35 cellular contexts compared by ENCODE assay signal in the genomic region with DNA sequence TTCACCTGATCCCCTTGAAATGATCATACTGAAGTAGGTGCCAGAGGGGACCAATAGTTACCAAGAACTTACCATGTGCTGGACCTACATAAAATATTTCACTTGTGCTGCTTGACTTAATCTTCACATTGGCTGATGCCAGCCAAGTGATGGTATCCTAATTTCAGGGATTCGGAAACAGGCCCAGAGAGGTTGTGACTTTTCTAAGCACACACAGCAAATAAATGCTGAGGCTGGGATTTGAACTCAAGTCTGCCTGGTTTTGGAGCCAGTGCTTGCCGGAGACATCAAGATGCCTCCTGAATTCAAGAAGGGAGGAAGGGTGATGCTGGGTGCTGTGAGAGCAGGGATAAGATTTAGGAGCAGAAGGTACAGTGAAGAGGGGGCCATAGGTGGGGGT.
A peak's percentile ranks its signal among the peaks of the same experiment; 100 is the strongest.
DNase-seq lines count a peak whose midpoint lies in the region; ATAC-seq, FAIRE-seq and TF ChIP-seq lines count a peak whose summit lies in the region.
"Had no signal": no experiment of that assay in that cellular context is flagged by ENCODE, and none has a peak within 500 bp of the region (broad histone marks: within the 10 kb centered on the region; RNA-seq: fewer than 3 reads in every experiment).

No MANE protein-coding gene starts in this region.

- peak overlapping the region; percentile 54 for H3K18ac ChIP-seq in neuronal stem cell (ENCODE audit: low read length)

- peak overlapping the region; percentile 34 for H2BK12ac ChIP-seq in neuronal stem cell (ENCODE audit: low read length)

- intact Hi-C loops in K562 (cut with micrococcal nuclease) = loop anchor here (5.0 to 10.0 kb wide), 4 partner anchors 150 to 287 kb away; no protein-coding TSS in a partner anchor

- H3K36me3 Mint-ChIP-seq in activated naive CD8-positive, alpha-beta T cell treated with anti-CD3 and anti-CD28 coated beads, Interleukin-2, amount 50 U/mL, for 24 hours (ENCODE audit: low read depth) = no peaks in the 10 kb centered on the region
- H3K36me3 Mint-ChIP-seq: CD14-positive monocyte; CD4-positive, alpha-beta memory T cell; CD4-positive, CD25-positive, alpha-beta regulatory T cell; CD8-positive, alpha-beta memory T cell; CD8-positive, alpha-beta T cell had no signal

- TF ChIP-seq POLR2A in K562 (conservative IDR thresholded peaks at IDR 0.05) = no peak

- no peaks in the 10 kb centered on the region for H4K20me1 ChIP-seq in K562 (replicated peaks; ENCODE audit: control insufficient read depth, insufficient read depth, low read length)
- H4K20me1 ChIP-seq: BLaER1 had no signal

- H2BK5ac ChIP-seq in neuronal stem cell (ENCODE audit: low read length) = no peak overlapping the region

- H3K4me1 ChIP-seq in HEK293 (ENCODE audit: control insufficient read depth, insufficient read depth, low read length) = no peaks in the 10 kb centered on the region
- peaks cover 23 to 34% of the 10 kb centered on the region in 2 experiments for H3K4me1 ChIP-seq in K562 (replicated peaks in 1 of 2; ENCODE audit: control insufficient read depth in 2 of 2, insufficient read depth in 2 of 2, low read length in 2 of 2)
- peaks cover 0 to 5% of the 10 kb centered on the region in 2 donors for H3K4me1 ChIP-seq in neuronal stem cell (ENCODE audit: control insufficient read depth in 2 of 2, insufficient read depth in 1 of 2, low read depth in 1 of 2, low read length in 2 of 2)
- H3K4me1 ChIP-seq: A549; BE2C; BLaER1; BLaER1 treated with 17β-estradiol and CSF1 and Interleukin-3, amounts not matched to agents 10 nM and 100 nM had no signal

- FAIRE-seq in K562 (lab: Jason Lieb, UNC) = no peak
- FAIRE-seq: A204.1, A549, D721Med had no signal

- H3K9me3 ChIP-seq in HEK293 (ENCODE audit: control insufficient read depth, insufficient read depth, low read depth, low read length) (no peaks in the 10 kb centered on the region), K562 (replicated peaks; ENCODE audit: control insufficient read depth, insufficient read depth, low read depth, low read length) (no peaks in the 10 kb centered on the region), neuronal stem cell (replicated peaks in 1 of 2; ENCODE audit: control insufficient read depth in 2 of 2, insufficient read depth in 1 of 2, low read depth in 1 of 2, low read length in 2 of 2) (no peaks in the 10 kb centered on the region)
- H3K9me3 ChIP-seq: A549; BE2C; BLaER1; BLaER1 treated with 17β-estradiol and CSF1 and Interleukin-3, amounts not matched to agents 10 nM and 100 nM; Caco-2 had no signal

- H3K4me3 Mint-ChIP-seq in activated naive CD8-positive, alpha-beta T cell treated with anti-CD3 and anti-CD28 coated beads, Interleukin-2, amount 50 U/mL, for 24 hours = no peak overlapping the region
- H3K4me3 Mint-ChIP-seq: B cell; CD14-positive monocyte; CD4-positive, alpha-beta memory T cell; CD4-positive, alpha-beta T cell; CD4-positive, CD25-positive, alpha-beta regulatory T cell; CD8-positive, alpha-beta memory T cell; CD8-positive, alpha-beta T cell had no signal

- peak overlapping the region; percentile 66 for H2AK5ac ChIP-seq in neuronal stem cell (ENCODE audit: low read depth, low read length)

- POLR2A ChIA-PET in HEK293 (lab: Yijun Ruan, JAX) = no interaction called here
- POLR2A ChIA-PET in K562 (lab: Yijun Ruan, JAX) = interaction anchor here (0.7 kb wide), 1 partner anchor 162 kb away, joined by 3 read pairs; no protein-coding TSS in a partner anchor

- BruUV-seq in K562 (replicated peaks; lab: Mats Ljungman, UMichigan) = no TSS peak

- H3K9ac ChIP-seq in K562 (ENCODE audit: insufficient read depth in 1 of 2, low read depth in 2 of 2, low read length in 2 of 2) = no peak overlapping the region
- no peak overlapping the region for H3K9ac ChIP-seq in neuronal stem cell (ENCODE audit: low read depth, low read length, poor library complexity)
- H3K9ac ChIP-seq: BLaER1; BLaER1 treated with 17β-estradiol and CSF1 and Interleukin-3, amounts not matched to agents 10 nM and 100 nM had no signal

- TF ChIP-seq CTCF in HEK293 (tag by site-specific recombination; IDR thresholded peaks at IDR 0.05) (no peak), K562 (IDR thresholded peaks at IDR 0.05 in 2 of 3, conservative IDR thresholded peaks at IDR 0.05 in 1 of 3; ENCODE audit: insufficient read depth in 2 of 3, low read depth in 1 of 3, low read length in 3 of 3) (no peak)

- H3K36me3 ChIP-seq in HEK293 (ENCODE audit: control insufficient read depth in 2 of 2, insufficient read depth in 1 of 2, low read length in 2 of 2) (no peaks in the 10 kb centered on the region), K562 (ENCODE audit: control insufficient read depth, insufficient read depth, low read length) (no peaks in the 10 kb centered on the region), neuronal stem cell (replicated peaks in 1 of 2; ENCODE audit: control insufficient read depth in 2 of 2, insufficient read depth in 2 of 2, low read length in 2 of 2) (no peaks in the 10 kb centered on the region)
- H3K36me3 ChIP-seq: BE2C; BLaER1; BLaER1 treated with 17β-estradiol and CSF1 and Interleukin-3, amounts not matched to agents 10 nM and 100 nM had no signal

- CTCF ChIA-PET in HEK293 (lab: Yijun Ruan, JAX) = no interaction called here
- CTCF ChIA-PET in K562 (lab: Yijun Ruan, JAX; ENCODE audit: low intra/inter-chr PET ratio) = no interaction called here

- TF ChIP-seq EP300 in K562 (IDR thresholded peaks at IDR 0.05; ENCODE audit: low read length) = no peak

- H2BK15ac ChIP-seq in neuronal stem cell (ENCODE audit: low read length) = no peak overlapping the region

- H2AFZ ChIP-seq in K562 (ENCODE audit: low read depth, low read length) (no peak overlapping the region), neuronal stem cell (ENCODE audit: low read length) (no peak overlapping the region)

- H4K91ac ChIP-seq in neuronal stem cell (ENCODE audit: low read depth, low read length, poor library complexity) = no peak overlapping the region

- no peaks in the 10 kb centered on the region for H3K79me1 ChIP-seq in neuronal stem cell (ENCODE audit: low read depth, low read length)

- H3K14ac ChIP-seq in neuronal stem cell (ENCODE audit: low read length) = no peak overlapping the region

- H3K27me3 ChIP-seq in K562 (ENCODE audit: control insufficient read depth in 2 of 2, insufficient read depth in 2 of 2, low read length in 2 of 2) (no peaks in the 10 kb centered on the region), neuronal stem cell (ENCODE audit: control insufficient read depth in 3 of 3, insufficient read depth in 3 of 3, low read depth in 1 of 3, low read length in 3 of 3) (peaks cover 0 to 68% (median 4%) of the 10 kb centered on the region in 3 experiments)

- no peak for DNase-seq in K562 (ENCODE audit: extremely low read depth in 1 of 4, low spot score in 3 of 4)
- DNase-seq in neuronal stem cell (ENCODE audit: low spot score) = no peak
- no peak for DNase-seq in activated naive CD8-positive, alpha-beta T cell treated with anti-CD3 and anti-CD28 coated beads, Interleukin-2, amount 50 U/mL, for 24 hours
- no peak for DNase-seq in nucleus accumbens (lab: John Stamatoyannopoulos, UW)
- DNase-seq: 8988T; ACHN; AML-193; BE2C; C1 segment of cervical spinal cord; Caco-2; Calu3; CD4-positive, alpha-beta memory T cell; CD4-positive, alpha-beta T cell; CD4-positive, CD25-positive, alpha-beta regulatory T cell; CD8-positive, alpha-beta memory T cell; CD8-positive, alpha-beta T cell; COR-L47; DMS 273 treated with DMSO at 0.1 percent for 48 hours; DMS153; DMS53; DMS79; DMS79 treated with DMSO at 0.1 percent for 48 hours; DND-41; EL had no signal

- H3K4ac ChIP-seq in neuronal stem cell (ENCODE audit: low read length) = no peak overlapping the region

- H3K27ac ChIP-seq in HEK293 (ENCODE audit: extremely low read depth, low read depth, low read length) = no peak overlapping the region
- H3K27ac ChIP-seq in K562 (ENCODE audit: extremely low read depth, low read depth, low read length) = no peak overlapping the region
- H3K27ac ChIP-seq in neuronal stem cell (replicated peaks; ENCODE audit: low read length) = no peak overlapping the region
- H3K27ac ChIP-seq: 22Rv1; A549; BLaER1; BLaER1 treated with 17β-estradiol and CSF1 and Interleukin-3, amounts not matched to agents 10 nM and 100 nM; C4-2B had no signal

- H3K79me2 ChIP-seq in K562 (ENCODE audit: control insufficient read depth, insufficient read depth, low read length) = no peaks in the 10 kb centered on the region

- TF ChIP-seq RAD21 in K562 (CRISPR knock-in tag; conservative IDR thresholded peaks at IDR 0.05 in 1 of 2, IDR thresholded peaks at IDR 0.05 in 1 of 2) = no peak

- no peak overlapping the region for H3K4me2 ChIP-seq in K562 (ENCODE audit: insufficient read depth, low read length)
- H3K4me2 ChIP-seq in neuronal stem cell (ENCODE audit: insufficient read depth, low read length, poor library complexity, severe bottlenecking) = no peak overlapping the region
- H3K4me2 ChIP-seq: A549; BLaER1; BLaER1 treated with 17β-estradiol and CSF1 and Interleukin-3, amounts not matched to agents 10 nM and 100 nM had no signal

- no peak overlapping the region for H3K27ac Mint-ChIP-seq in activated naive CD8-positive, alpha-beta T cell treated with anti-CD3 and anti-CD28 coated beads, Interleukin-2, amount 50 U/mL, for 24 hours
- H3K27ac Mint-ChIP-seq: B cell; CD14-positive monocyte; CD4-positive, alpha-beta memory T cell; CD4-positive, alpha-beta T cell; CD4-positive, CD25-positive, alpha-beta regulatory T cell; CD8-positive, alpha-beta memory T cell; CD8-positive, alpha-beta T cell had no signal

- no peaks in the 10 kb centered on the region for H3K9me1 ChIP-seq in K562 (ENCODE audit: control insufficient read depth, insufficient read depth, low read length)

- H3K27me3 Mint-ChIP-seq in activated naive CD8-positive, alpha-beta T cell treated with anti-CD3 and anti-CD28 coated beads, Interleukin-2, amount 50 U/mL, for 24 hours = peaks cover 48% of the 10 kb centered on the region

- no peak overlapping the region for H3K4me3 ChIP-seq in HEK293 (ENCODE audit: low read depth, low read length)
- no peak overlapping the region for H3K4me3 ChIP-seq in K562
- H3K4me3 ChIP-seq in neuronal stem cell (ENCODE audit: low read length in 2 of 2) = no peak overlapping the region
- H3K4me3 ChIP-seq: A549; BLaER1; BLaER1 treated with 17β-estradiol and CSF1 and Interleukin-3, amounts not matched to agents 10 nM and 100 nM had no signal

- WGBS in K562 (ENCODE audit: insufficient coverage, low coverage, missing lambda C conversion rate) = 42% methylated on average over 2 of the region's 2 CpGs
- WGBS in neuronal stem cell (ENCODE audit: extremely low coverage in 2 of 2, insufficient read length in 2 of 2, insufficient replicate concordance in 1 of 2), 2 donors = no CpG with 5 or more reads among the region's 2 CpGs

- ATAC-seq in K562 (no peak), GM21526 (IDR thresholded peaks at IDR 0.05; ENCODE audit: low FRiP score, unreplicated experiment) (no peak)
- no peak for ATAC-seq in activated naive CD8-positive, alpha-beta T cell treated with anti-CD3 and anti-CD28 coated beads, Interleukin-2, amount 50 U/mL, for 24 hours
- ATAC-seq: A549; CD8-positive, alpha-beta T cell had no signal

- in situ Hi-C loops in K562 (cut with MboI) = loop anchor here (10.0 kb wide), 1 partner anchor 450 kb away; no protein-coding TSS in a partner anchor

- no peak overlapping the region for H4K8ac ChIP-seq in neuronal stem cell (ENCODE audit: low read depth, low read length)

- no peak overlapping the region for H3K23ac ChIP-seq in neuronal stem cell (ENCODE audit: low read depth, low read length, poor library complexity)

- no peak overlapping the region for H2BK120ac ChIP-seq in neuronal stem cell (ENCODE audit: low read depth, low read length)

- H3K9me3 Mint-ChIP-seq in activated naive CD8-positive, alpha-beta T cell treated with anti-CD3 and anti-CD28 coated beads, Interleukin-2, amount 50 U/mL, for 24 hours = no peaks in the 10 kb centered on the region
- H3K9me3 Mint-ChIP-seq: CD4-positive, alpha-beta T cell; CD8-positive, alpha-beta T cell had no signal

- no peaks in the 10 kb centered on the region for H3K4me1 Mint-ChIP-seq in activated naive CD8-positive, alpha-beta T cell treated with anti-CD3 and anti-CD28 coated beads, Interleukin-2, amount 50 U/mL, for 24 hours
- H3K4me1 Mint-ChIP-seq: B cell; CD14-positive monocyte; CD4-positive, alpha-beta memory T cell; CD4-positive, CD25-positive, alpha-beta regulatory T cell; CD8-positive, alpha-beta memory T cell had no signal
